ENCODE assay signal across 8 cellular contexts in the genomic region with DNA sequence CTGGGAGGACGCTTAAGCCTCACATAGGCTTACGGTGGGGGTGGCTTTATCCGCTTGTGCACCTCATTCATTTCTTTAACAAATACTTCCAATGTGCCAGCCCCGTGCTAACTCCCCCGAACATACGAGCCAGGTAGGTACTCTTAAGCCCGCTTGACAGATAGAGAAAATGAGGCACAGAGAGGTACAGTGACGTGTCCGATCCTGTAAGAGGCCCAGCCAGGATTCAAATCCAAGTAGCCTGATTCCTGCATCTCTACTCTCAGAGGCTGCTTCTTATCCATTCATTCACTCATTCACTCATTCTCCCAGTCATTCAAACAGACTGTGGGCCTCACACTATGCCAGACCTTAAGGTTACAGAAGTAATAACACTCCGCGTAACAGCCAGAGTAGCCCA. TPM values are rescaled to one million over a fixed set of nuclear protein-coding genes. Genes with fewer than 3 reads are reported as not detected.
DNase-seq lines count a peak whose midpoint lies in the region; ATAC-seq and TF ChIP-seq lines count a peak whose summit lies in the region.

No MANE protein-coding gene starts in this region.

- H3K4me1 Mint-ChIP-seq in IgD-negative memory B cell: peaks cover 22 to 31% (median 26%) of the 10 kb centered on the region in 3 donors

- peaks cover 14% of the 10 kb centered on the region for H3K4me1 ChIP-seq in mucosa of stomach (ENCODE audit: control insufficient read depth, insufficient read depth, low read length)

- peak overlapping the region in 1 of 3 donors; percentile 86 for H3K27ac Mint-ChIP-seq in IgD-negative memory B cell

- no peaks in the 10 kb centered on the region for H3K27me3 ChIP-seq in mucosa of stomach (ENCODE audit: control insufficient read depth, insufficient read depth, low read length)

- TF ChIP-seq CTCF in AG09309 (IDR thresholded peaks at IDR 0.05; ENCODE audit: control insufficient read depth, insufficient read depth, low read depth, low read length, missing control alignments): no peak
- TF ChIP-seq CTCF in cardiac fibroblast (IDR thresholded peaks at IDR 0.05; ENCODE audit: low read depth, low read length): no peak

- H3K36me3 Mint-ChIP-seq in IgD-negative memory B cell: peaks cover 2% of the 10 kb centered on the region

- DNase-seq in AG09309 (ENCODE audit: low read depth) (no peak), cardiac fibroblast (ENCODE audit: low read depth in 2 of 2) (peak in 1 of 2 donors; percentile 16), KG1 (lab: John Stamatoyannopoulos, UW) (no peak), middle frontal gyrus (ENCODE audit: extremely low spot score, low spot score) (no peak)

- ATAC-seq in GM19328 (IDR thresholded peaks at IDR 0.05; ENCODE audit: unreplicated experiment) (no peak), HG03045 (IDR thresholded peaks at IDR 0.05; ENCODE audit: unreplicated experiment) (no peak)

- H3K4me3 Mint-ChIP-seq in IgD-negative memory B cell: peak overlapping the region; percentile 88 to 94 (median 91)

- no peaks in the 10 kb centered on the region for H3K27me3 Mint-ChIP-seq in IgD-negative memory B cell

- peaks cover 0 to 2% (median 0%) of the 10 kb centered on the region in 3 donors for H3K9me3 Mint-ChIP-seq in IgD-negative memory B cell

- H3K4me3 ChIP-seq in AG09309 (ENCODE audit: control insufficient read depth, low read depth, low read length): peak overlapping the region; percentile 63
- peak overlapping the region; percentile 51 to 66 for H3K4me3 ChIP-seq in cardiac fibroblast (replicated peaks in 1 of 2; ENCODE audit: low read depth in 2 of 2, low read length in 2 of 2)
- H3K4me3 ChIP-seq in mucosa of stomach (ENCODE audit: low read length): peak overlapping the region; percentile 64

- H3K9me3 ChIP-seq in mucosa of stomach (ENCODE audit: control insufficient read depth, low read length): no peaks in the 10 kb centered on the region

- no peaks in the 10 kb centered on the region for H3K36me3 ChIP-seq in mucosa of stomach (ENCODE audit: control insufficient read depth, insufficient read depth, low read length)

- H3K9ac ChIP-seq in mucosa of stomach (ENCODE audit: low read length): peak overlapping the region; percentile 78

RNA-seq across cellular contexts. Expression of gene OAS3, which starts 0.5 kb away (rescaled TPM):
- polyA plus RNA-seq in IgD-negative memory B cell: 12.9 TPM

RNA-seq across cellular contexts. Expression of gene OAS1, which starts 32.0 kb away (rescaled TPM):
- 115 TPM for polyA plus RNA-seq in IgD-negative memory B cell

RNA-seq across cellular contexts. Expression of gene OAS2, which starts 39.6 kb away (rescaled TPM):
- polyA plus RNA-seq in IgD-negative memory B cell: 44.7 TPM
